ENCODE assay signal across 17 cellular contexts in genomic region chr1:204752688-204753040, GRCh38.
DNase-seq lines count a peak whose midpoint lies in the region; ATAC-seq and TF ChIP-seq lines count a peak whose summit lies in the region.
"Had no signal": no experiment of that assay in that cellular context is flagged by ENCODE, and none has a peak within 500 bp of the region (broad histone marks: within the 10 kb centered on the region; RNA-seq: fewer than 3 reads in every experiment).

No MANE protein-coding gene starts in this region.

- H3K4me1 ChIP-seq in HCT116 (ENCODE audit: control insufficient read depth in 1 of 2, insufficient read depth in 2 of 2, low read length in 2 of 2) (peaks cover 11 to 18% of the 10 kb centered on the region in 2 experiments), iPS-15b (ENCODE audit: control insufficient read depth, insufficient read depth, low read length) (peaks cover 10% of the 10 kb centered on the region), endodermal cell (ENCODE audit: control insufficient read depth, insufficient read depth, low read length) (no peaks in the 10 kb centered on the region)
- H3K4me1 ChIP-seq: BLaER1, Caco-2, HAP-1 had no signal

- H3K27me3 ChIP-seq in HCT116 (ENCODE audit: insufficient read depth, low read length): no peaks in the 10 kb centered on the region
- H3K27me3 ChIP-seq in iPS-15b (ENCODE audit: control insufficient read depth, insufficient read depth, low read length): peaks cover 15% of the 10 kb centered on the region
- H3K27me3 ChIP-seq in endodermal cell (ENCODE audit: control insufficient read depth, insufficient read depth, low read length, poor library complexity, severe bottlenecking): no peaks in the 10 kb centered on the region
- H3K27me3 ChIP-seq: BLaER1 had no signal

- RAD21 ChIA-PET in HCT116 (lab: Charles Lee; ENCODE audit: low non-redundant PET in 1 of 2, low total read pairs in 2 of 2, uncharacterized antibody in 2 of 2, unreplicated experiment in 2 of 2): interaction anchor here in 1 of 2 experiments (1.1 kb wide), 1 partner anchor 11 kb away, joined by 4 read pairs; no protein-coding TSS in a partner anchor

- TF ChIP-seq POLR2A in HCT116 (IDR thresholded peaks at IDR 0.05; ENCODE audit: borderline replicate concordance, extremely low read depth, insufficient read depth, insufficient read length): no peak

- no peak overlapping the region; the same call in 1 of the 2 replicates for H3K27ac ChIP-seq in HCT116 (ENCODE audit: low read depth, low read length)
- H3K27ac ChIP-seq in endodermal cell (ENCODE audit: low read depth, low read length): no peak overlapping the region
- H3K27ac ChIP-seq: BLaER1, C4-2B had no signal

- TF ChIP-seq RAD21 in HCT116 (IDR thresholded peaks at IDR 0.05; ENCODE audit: low read depth): no peak

- CTCF ChIA-PET in activated CD8-positive, alpha-beta memory T cell treated with anti-CD3 and anti-CD28 coated beads, Interleukin-2, amount 10 ng/mL, durations not matched to agents 7 days and 5 days (lab: Charles Lee): interaction anchor here (0.8 to 4.2 kb wide), 4 partner anchors 9 to 303 kb away, joined by 3 to 20 read pairs (median 3); no protein-coding TSS in a partner anchor
- CTCF ChIA-PET in HCT116 (lab: Charles Lee): interaction anchor here (1.1 to 3.4 kb wide), 4 partner anchors 8 to 60 kb away, joined by 4 to 35 read pairs (median 12); no protein-coding TSS in a partner anchor

- H3K9me2 ChIP-seq in HCT116 (ENCODE audit: insufficient read depth): no peaks in the 10 kb centered on the region

- H3K9me3 Mint-ChIP-seq in activated CD8-positive, alpha-beta memory T cell treated with anti-CD3 and anti-CD28 coated beads, Interleukin-2, amount 10 ng/mL, durations not matched to agents 7 days and 5 days (ENCODE audit: low read depth): no peaks in the 10 kb centered on the region
- H3K9me3 Mint-ChIP-seq in endodermal cell: no peaks in the 10 kb centered on the region
- H3K9me3 Mint-ChIP-seq: CD8-positive, alpha-beta T cell had no signal

- no peaks in the 10 kb centered on the region for H3K4me1 Mint-ChIP-seq in activated CD8-positive, alpha-beta memory T cell treated with anti-CD3 and anti-CD28 coated beads, Interleukin-2, amount 10 ng/mL, durations not matched to agents 7 days and 5 days
- H3K4me1 Mint-ChIP-seq in endodermal cell: peaks cover 18% of the 10 kb centered on the region
- H3K4me1 Mint-ChIP-seq: B cell; CD4-positive, CD25-positive, alpha-beta regulatory T cell had no signal

- DNase-seq in activated CD8-positive, alpha-beta memory T cell treated with anti-CD3 and anti-CD28 coated beads, Interleukin-2, amount 10 ng/mL, durations not matched to agents 7 days and 5 days: peak; percentile 16
- no peak for DNase-seq in activated CD8-positive, alpha-beta memory T cell treated with anti-CD3 and anti-CD28 coated beads, Interleukin-2, amount 50 U/mL, for 4 hours
- DNase-seq in HCT116 (ENCODE audit: low read depth, low spot score): no peak
- DNase-seq in endodermal cell: no peak
- no peak for DNase-seq in SW 1271 (lab: John Stamatoyannopoulos, UW)
- DNase-seq: 8988T; Caco-2; CD4-positive, CD25-positive, alpha-beta regulatory T cell; CD8-positive, alpha-beta T cell; DMS153; DND-41; GOT3 had no signal

- no peak for ATAC-seq in activated CD8-positive, alpha-beta memory T cell treated with anti-CD3 and anti-CD28 coated beads, Interleukin-2, amount 10 ng/mL, durations not matched to agents 7 days and 5 days
- ATAC-seq in HCT116: no peak
- ATAC-seq: CD8-positive, alpha-beta T cell had no signal

- peak overlapping the region; percentile 71; the same call in 1 of the 2 replicates for H3K4me2 ChIP-seq in HCT116 (ENCODE audit: low read length)
- H3K4me2 ChIP-seq: BLaER1 had no signal

- H3K4me3 Mint-ChIP-seq in activated CD8-positive, alpha-beta memory T cell treated with anti-CD3 and anti-CD28 coated beads, Interleukin-2, amount 10 ng/mL, durations not matched to agents 7 days and 5 days: no peak overlapping the region
- no peak overlapping the region for H3K4me3 Mint-ChIP-seq in endodermal cell
- H3K4me3 Mint-ChIP-seq: B cell; CD4-positive, CD25-positive, alpha-beta regulatory T cell; CD8-positive, alpha-beta T cell had no signal

- no peak overlapping the region for H3K4me3 ChIP-seq in HCT116 (replicated peaks in 1 of 2; ENCODE audit: low read depth in 1 of 2, low read length in 2 of 2)
- peak overlapping the region; percentile 69 for H3K4me3 ChIP-seq in iPS-15b (ENCODE audit: low read depth, low read length)
- no peak overlapping the region for H3K4me3 ChIP-seq in endodermal cell (ENCODE audit: low read length)
- H3K4me3 ChIP-seq: BLaER1, HAP-1 had no signal

- H2AFZ ChIP-seq in HCT116 (ENCODE audit: low read depth, low read length, poor library complexity, severe bottlenecking): no peak overlapping the region

- 88 to 91% methylated on average over 2 to 6 of the region's 6 CpGs for WGBS in endodermal cell (ENCODE audit: insufficient coverage in 1 of 2, insufficient read length in 1 of 2), 2 experiments

- H3K9ac ChIP-seq in HCT116 (ENCODE audit: low read length) (no peak overlapping the region), iPS-15b (ENCODE audit: low read depth, low read length) (no peak overlapping the region), endodermal cell (ENCODE audit: extremely low read depth, low read length, poor library complexity, severe bottlenecking) (no peak overlapping the region)
- H3K9ac ChIP-seq: BLaER1 had no signal

- no peak for TF ChIP-seq CTCF in HCT116 (IDR thresholded peaks at IDR 0.05 in 2 of 3, conservative IDR thresholded peaks at IDR 0.05 in 1 of 3; ENCODE audit: borderline replicate concordance in 1 of 3, insufficient read depth in 1 of 3, low read depth in 2 of 3, low read length in 2 of 3)
- TF ChIP-seq CTCF in endodermal cell (conservative IDR thresholded peaks at IDR 0.05): no peak

- POLR2A ChIA-PET in HCT116 (lab: Charles Lee): interaction anchor here (1.1 kb wide), 1 partner anchor 9 kb away, joined by 3 read pairs; no protein-coding TSS in a partner anchor

- H3K9me3 ChIP-seq in HCT116 (ENCODE audit: control insufficient read depth in 1 of 2, insufficient read depth in 1 of 2, low read depth in 1 of 2, low read length in 2 of 2) (no peaks in the 10 kb centered on the region), iPS-15b (ENCODE audit: control insufficient read depth, insufficient read depth, low read length) (no peaks in the 10 kb centered on the region), endodermal cell (ENCODE audit: control insufficient read depth, low read length) (peaks cover 6% of the 10 kb centered on the region)
- H3K9me3 ChIP-seq: Caco-2 had no signal

- intact Hi-C loops in HCT116 (cut with micrococcal nuclease): no loop called here

- no peaks in the 10 kb centered on the region for H4K20me1 ChIP-seq in HCT116 (ENCODE audit: insufficient read depth)
- H4K20me1 ChIP-seq: BLaER1 had no signal

- H3K79me2 ChIP-seq in HCT116 (ENCODE audit: insufficient read depth, low read length): no peaks in the 10 kb centered on the region

- BruUV-seq in HCT116 (replicated peaks; lab: Mats Ljungman, UMichigan): no TSS peak

- no peaks in the 10 kb centered on the region for H3K36me3 Mint-ChIP-seq in activated CD8-positive, alpha-beta memory T cell treated with anti-CD3 and anti-CD28 coated beads, Interleukin-2, amount 10 ng/mL, durations not matched to agents 7 days and 5 days
- H3K36me3 Mint-ChIP-seq in endodermal cell (ENCODE audit: low read depth): no peaks in the 10 kb centered on the region
- H3K36me3 Mint-ChIP-seq: CD4-positive, CD25-positive, alpha-beta regulatory T cell; CD8-positive, alpha-beta T cell had no signal

- H3K36me3 ChIP-seq in HCT116 (ENCODE audit: control insufficient read depth in 1 of 2, insufficient read depth in 2 of 2, low read length in 2 of 2) (no peaks in the 10 kb centered on the region), iPS-15b (ENCODE audit: control insufficient read depth, insufficient read depth, low read length) (no peaks in the 10 kb centered on the region), endodermal cell (ENCODE audit: control insufficient read depth, insufficient read depth, low read length) (no peaks in the 10 kb centered on the region)
- H3K36me3 ChIP-seq: BLaER1, HAP-1 had no signal

- H3K27me3 Mint-ChIP-seq in activated CD8-positive, alpha-beta memory T cell treated with anti-CD3 and anti-CD28 coated beads, Interleukin-2, amount 10 ng/mL, durations not matched to agents 7 days and 5 days: peaks cover 16% of the 10 kb centered on the region
- peaks cover 4% of the 10 kb centered on the region for H3K27me3 Mint-ChIP-seq in endodermal cell (ENCODE audit: insufficient read depth)

- H3K27ac Mint-ChIP-seq in activated CD8-positive, alpha-beta memory T cell treated with anti-CD3 and anti-CD28 coated beads, Interleukin-2, amount 10 ng/mL, durations not matched to agents 7 days and 5 days: no peak overlapping the region
- no peak overlapping the region for H3K27ac Mint-ChIP-seq in endodermal cell
- H3K27ac Mint-ChIP-seq: B cell; CD8-positive, alpha-beta T cell had no signal

TF ChIP-seq in HCT116, 20 proteins besides CTCF, POLR2A, EP300 and RAD21:
- no peak for TF ChIP-seq SP1 (IDR thresholded peaks at IDR 0.05; ENCODE audit: low read depth)
- TF ChIP-seq FOSL1 (IDR thresholded peaks at IDR 0.05; ENCODE audit: low read depth): no peak
- TF ChIP-seq, protein P1, sequence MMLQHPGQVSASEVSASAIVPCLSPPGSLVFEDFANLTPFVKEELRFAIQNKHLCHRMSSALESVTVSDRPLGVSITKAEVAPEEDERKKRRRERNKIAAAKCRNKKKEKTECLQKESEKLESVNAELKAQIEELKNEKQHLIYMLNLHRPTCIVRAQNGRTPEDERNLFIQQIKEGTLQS (IDR thresholded peaks at IDR 0.05): no peak
- no peak for TF ChIP-seq ZNF274 (IDR thresholded peaks at IDR 0.05; ENCODE audit: low read depth, low read length)
- no peak for TF ChIP-seq SRF (IDR thresholded peaks at IDR 0.05; ENCODE audit: low read depth)
